8 cellular contexts compared by ENCODE assay signal in the genomic region with DNA sequence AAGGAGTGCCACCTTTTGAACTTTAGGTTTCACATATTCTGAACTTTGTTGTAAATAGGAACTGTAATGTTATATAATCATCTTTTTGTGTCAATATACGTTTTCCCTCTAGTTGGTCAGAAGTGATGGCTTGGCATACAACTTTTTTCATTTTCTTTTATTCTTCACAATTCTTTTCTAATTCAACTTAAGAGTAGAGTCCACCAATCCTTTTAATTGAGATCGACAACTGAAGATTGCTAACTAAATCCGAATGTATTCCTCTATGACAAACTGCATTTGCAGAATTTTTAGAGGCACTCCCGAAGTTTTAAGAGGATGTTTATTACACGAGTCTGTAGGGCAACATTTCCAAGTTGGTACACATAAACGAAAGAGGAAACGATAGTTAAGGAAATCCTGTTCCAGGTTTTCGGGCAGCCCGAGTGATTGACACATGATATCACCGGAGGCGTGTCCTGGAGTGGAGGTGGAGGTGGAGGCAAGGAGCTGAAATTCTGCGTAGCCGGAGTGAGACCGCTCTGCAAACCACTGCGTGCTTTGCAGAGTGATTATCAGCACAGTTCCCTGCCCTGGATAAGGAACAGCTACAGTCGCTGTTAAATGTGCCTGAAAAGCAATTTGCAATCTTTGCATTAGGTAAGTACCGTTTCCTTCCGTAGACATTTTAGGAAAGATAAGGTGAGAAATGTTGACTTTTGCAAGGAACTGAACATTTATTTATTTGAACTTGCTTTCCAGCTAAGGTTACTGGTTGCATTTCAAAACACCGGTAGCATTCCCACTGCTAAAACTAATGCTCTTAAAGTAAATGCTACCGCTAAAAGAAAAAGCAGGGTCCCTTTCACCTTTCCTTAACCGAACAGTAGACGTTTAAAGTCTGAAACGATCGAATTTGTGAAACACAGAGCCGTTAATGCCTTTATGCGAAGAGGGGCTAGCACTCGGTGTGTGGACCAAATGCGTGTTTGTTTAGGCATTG. TPM values are rescaled to one million over a fixed set of nuclear protein-coding genes. Genes with fewer than 3 reads are reported as not detected.
DNase-seq lines count a peak whose midpoint lies in the region; ATAC-seq and TF ChIP-seq lines count a peak whose summit lies in the region.

A gene with protein sequence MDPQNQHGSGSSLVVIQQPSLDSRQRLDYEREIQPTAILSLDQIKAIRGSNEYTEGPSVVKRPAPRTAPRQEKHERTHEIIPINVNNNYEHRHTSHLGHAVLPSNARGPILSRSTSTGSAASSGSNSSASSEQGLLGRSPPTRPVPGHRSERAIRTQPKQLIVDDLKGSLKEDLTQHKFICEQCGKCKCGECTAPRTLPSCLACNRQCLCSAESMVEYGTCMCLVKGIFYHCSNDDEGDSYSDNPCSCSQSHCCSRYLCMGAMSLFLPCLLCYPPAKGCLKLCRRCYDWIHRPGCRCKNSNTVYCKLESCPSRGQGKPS (plus strand): TSS at position 502 of the 982 bp plus-strand sequence. CDS start 4,797 bp downstream, outside the sequence.

- ATAC-seq in HG02610 (IDR thresholded peaks at IDR 0.05; ENCODE audit: unreplicated experiment) (peak; percentile 52), thoracic aorta (ENCODE audit: insufficient number of reproducible peaks, low FRiP score, low read depth) (peak; percentile 35)

- H3K4me3 ChIP-seq in thoracic aorta, result peak within 1 kb of the TSS; percentile 74

- H3K27ac ChIP-seq in thoracic aorta, result peak within 1 kb of the TSS; percentile 83 to 88

- DNase-seq in GM04504 (ENCODE audit: low read depth), result peak; percentile 61
- DNase-seq in NCI-H1105 (lab: John Stamatoyannopoulos, UW), result peak; percentile 68
- DNase-seq in SKM-1 treated with dmso at 0.1 percent for 144 hours (lab: John Stamatoyannopoulos, UW; ENCODE audit: unreplicated experiment), result peak; percentile 92
- peak; percentile 84 for DNase-seq in activated naive CD8-positive, alpha-beta T cell treated with anti-CD3 and anti-CD28 coated beads for 36 hours
- peak; percentile 83 for DNase-seq in glutamatergic neuron
- DNase-seq in occipital lobe (lab: John Stamatoyannopoulos, UW), result peak; percentile 58
- DNase-seq in thoracic aorta (ENCODE audit: low spot score), result peak; percentile 72

- peaks cover 43% of the 10 kb centered on the region for H3K36me3 Mint-ChIP-seq in activated naive CD8-positive, alpha-beta T cell treated with anti-CD3 and anti-CD28 coated beads for 36 hours
- no peaks in the 10 kb centered on the region for H3K36me3 Mint-ChIP-seq in glutamatergic neuron (ENCODE audit: unreplicated experiment)

- no peaks in the 10 kb centered on the region for H3K9me3 ChIP-seq in thoracic aorta

- H3K27ac Mint-ChIP-seq in activated naive CD8-positive, alpha-beta T cell treated with anti-CD3 and anti-CD28 coated beads for 36 hours, result peak within 1 kb of the TSS; percentile 97
- H3K27ac Mint-ChIP-seq in glutamatergic neuron (ENCODE audit: unreplicated experiment), result peak within 1 kb of the TSS; percentile 95

- no peaks in the 10 kb centered on the region for H3K9me3 Mint-ChIP-seq in activated naive CD8-positive, alpha-beta T cell treated with anti-CD3 and anti-CD28 coated beads for 36 hours
- peaks cover 12% of the 10 kb centered on the region for H3K9me3 Mint-ChIP-seq in glutamatergic neuron (ENCODE audit: unreplicated experiment)

- no peaks in the 10 kb centered on the region for H3K27me3 Mint-ChIP-seq in activated naive CD8-positive, alpha-beta T cell treated with anti-CD3 and anti-CD28 coated beads for 36 hours
- H3K27me3 Mint-ChIP-seq in glutamatergic neuron (ENCODE audit: unreplicated experiment), result peaks cover 13% of the 10 kb centered on the region

- H3K27me3 ChIP-seq in thoracic aorta (replicated peaks; ENCODE audit: insufficient read depth), result no peaks in the 10 kb centered on the region

- TF ChIP-seq CTCF in glutamatergic neuron (IDR thresholded peaks at IDR 0.05; ENCODE audit: partially characterized antibody, unreplicated experiment) (no peak), thoracic aorta (IDR thresholded peaks at IDR 0.05) (no peak)

- peaks cover 0 to 19% of the 10 kb centered on the region in 2 donors for H3K4me1 ChIP-seq in thoracic aorta (ENCODE audit: control insufficient read depth in 1 of 2, low read depth in 2 of 2)

- peak within 1 kb of the TSS; percentile 92 for H3K4me3 Mint-ChIP-seq in activated naive CD8-positive, alpha-beta T cell treated with anti-CD3 and anti-CD28 coated beads for 36 hours
- H3K4me3 Mint-ChIP-seq in glutamatergic neuron (ENCODE audit: unreplicated experiment), result peak within 1 kb of the TSS; percentile 99

- H3K4me1 Mint-ChIP-seq in activated naive CD8-positive, alpha-beta T cell treated with anti-CD3 and anti-CD28 coated beads for 36 hours, result peaks cover 23% of the 10 kb centered on the region
- H3K4me1 Mint-ChIP-seq in glutamatergic neuron (ENCODE audit: low read depth, unreplicated experiment), result peaks cover 7% of the 10 kb centered on the region

- H3K36me3 ChIP-seq in thoracic aorta, result no peaks in the 10 kb centered on the region

RNA-seq across cellular contexts. Expression of the gene that starts here (rescaled TPM):
- 10 to 100 TPM; 91.1 to 93.0 TPM for total RNA-seq in activated naive CD8-positive, alpha-beta T cell treated with anti-CD3 and anti-CD28 coated beads for 36 hours
- 17.2 TPM for total RNA-seq in glutamatergic neuron (ENCODE audit: unreplicated experiment)
- 12.9 TPM for total RNA-seq in occipital lobe
- 100 to 1,000 TPM; 147 to 215 TPM for total RNA-seq in thoracic aorta

Comparison
In these comparisons a context has a peak if more than half of its experiments do, and no peak if none do; other contexts are left out.
1. Peak in every context shown above with its lines: DNase-seq, ATAC-seq, H3K4me3 ChIP-seq and H3K27ac ChIP-seq.